8 cellular contexts compared by ENCODE assay signal in genomic region chr14:105314287-105315185, GRCh38. TPM values are rescaled to one million over a fixed set of nuclear protein-coding genes. Genes with fewer than 3 reads are reported as not detected.
DNase-seq lines count a peak whose midpoint lies in the region; ATAC-seq, FAIRE-seq and TF ChIP-seq lines count a peak whose summit lies in the region.

TSS of gene PACS2 (plus strand) at chr14:105314748. CDS start at chr14:105314919, 171 bp downstream.

- no peaks in the 10 kb centered on the region for H3K36me3 ChIP-seq in MM.1S (replicated peaks; ENCODE audit: insufficient read depth, low read length)
- H3K36me3 ChIP-seq in cardiac muscle cell: no peaks in the 10 kb centered on the region
- H3K36me3 ChIP-seq in trophoblast cell (ENCODE audit: control insufficient read depth in 1 of 2, insufficient read depth in 2 of 2, low read length in 2 of 2): no peaks in the 10 kb centered on the region
- no peaks in the 10 kb centered on the region for H3K36me3 ChIP-seq in upper lobe of right lung

- peak within 1 kb of the TSS; percentile 83 for H3K4ac ChIP-seq in trophoblast cell (ENCODE audit: low read depth, low read length)

- DNase-seq in GDM1 (lab: John Stamatoyannopoulos, UW): peak; percentile 84
- DNase-seq in H54 (ENCODE audit: insufficient read length, low spot score): peak; percentile 99
- peak; percentile 79 for DNase-seq in MM.1S
- DNase-seq in SW480 (ENCODE audit: low spot score): peak; percentile 79
- DNase-seq in activated naive CD8-positive, alpha-beta T cell treated with anti-CD3 and anti-CD28 coated beads, Interleukin-2, amount 50 U/mL, for 24 hours: peak; percentile 77
- DNase-seq in cardiac muscle cell (ENCODE audit: low read depth in 1 of 2, low spot score in 1 of 2): peak; percentile 92 to 94
- DNase-seq in trophoblast cell: peak; percentile 67 to 94
- peak; percentile 87 for DNase-seq in upper lobe of right lung

- peaks cover 37% of the 10 kb centered on the region for H3K4me1 Mint-ChIP-seq in activated naive CD8-positive, alpha-beta T cell treated with anti-CD3 and anti-CD28 coated beads, Interleukin-2, amount 50 U/mL, for 24 hours

- peak within 1 kb of the TSS; percentile 99 for H4K8ac ChIP-seq in trophoblast cell (ENCODE audit: low read depth, low read length)

- no peak within 1 kb of the TSS for H3K23ac ChIP-seq in trophoblast cell (ENCODE audit: low read length)

- no peaks in the 10 kb centered on the region for H4K20me1 ChIP-seq in MM.1S (ENCODE audit: insufficient read depth, low read length)

- no peaks in the 10 kb centered on the region for H3K36me3 Mint-ChIP-seq in activated naive CD8-positive, alpha-beta T cell treated with anti-CD3 and anti-CD28 coated beads, Interleukin-2, amount 50 U/mL, for 24 hours (ENCODE audit: low read depth)

- no peaks in the 10 kb centered on the region for H3K9me3 ChIP-seq in MM.1S (replicated peaks; ENCODE audit: insufficient read depth, low read length)
- no peaks in the 10 kb centered on the region for H3K9me3 ChIP-seq in cardiac muscle cell (ENCODE audit: low read depth)
- peaks cover 1% of the 10 kb centered on the region for H3K9me3 ChIP-seq in trophoblast cell (ENCODE audit: insufficient read depth, low read depth, low read length)
- H3K9me3 ChIP-seq in upper lobe of right lung: no peaks in the 10 kb centered on the region

- H3K27me3 ChIP-seq in MM.1S (replicated peaks; ENCODE audit: insufficient read depth, low read length): no peaks in the 10 kb centered on the region
- no peaks in the 10 kb centered on the region for H3K27me3 ChIP-seq in cardiac muscle cell
- H3K27me3 ChIP-seq in trophoblast cell (ENCODE audit: insufficient read depth, low read length): no peaks in the 10 kb centered on the region
- H3K27me3 ChIP-seq in upper lobe of right lung: no peaks in the 10 kb centered on the region

- H4K91ac ChIP-seq in trophoblast cell (ENCODE audit: low read depth, low read length): peak within 1 kb of the TSS; percentile 93

- peak; percentile 65 for ATAC-seq in activated naive CD8-positive, alpha-beta T cell treated with anti-CD3 and anti-CD28 coated beads, Interleukin-2, amount 50 U/mL, for 24 hours
- ATAC-seq in upper lobe of right lung: peak; percentile 91

- FAIRE-seq in H54 (lab: Jason Lieb, UNC): no peak

- H3K27ac Mint-ChIP-seq in activated naive CD8-positive, alpha-beta T cell treated with anti-CD3 and anti-CD28 coated beads, Interleukin-2, amount 50 U/mL, for 24 hours: peak within 1 kb of the TSS; percentile 67

- H4K12ac ChIP-seq in trophoblast cell (ENCODE audit: low read depth, low read length): peak within 1 kb of the TSS; percentile 88

- peak within 1 kb of the TSS; percentile 82 for H3K4me2 ChIP-seq in MM.1S (ENCODE audit: low read depth, low read length)
- H3K4me2 ChIP-seq in trophoblast cell (ENCODE audit: low read length): peak within 1 kb of the TSS; percentile 91

- 0 out of 2 replicates have a peak, but pooled peaks have one; percentile 33 for TF ChIP-seq POLR2A in H54 (IDR thresholded peaks at IDR 0.05; ENCODE audit: low read depth, low read length)

- TF ChIP-seq CTCF in MM.1S (IDR thresholded peaks at IDR 0.05; ENCODE audit: low read length) (no peak), cardiac muscle cell (IDR thresholded peaks at IDR 0.05; ENCODE audit: low read depth, low read length) (no peak), upper lobe of right lung (IDR thresholded peaks at IDR 0.05) (no peak)

- H3K18ac ChIP-seq in trophoblast cell (ENCODE audit: low read length): peak within 1 kb of the TSS; percentile 81

- intact Hi-C loops in upper lobe of right lung (cut with DNase I): no loop called here

- H3K4me3 Mint-ChIP-seq in activated naive CD8-positive, alpha-beta T cell treated with anti-CD3 and anti-CD28 coated beads, Interleukin-2, amount 50 U/mL, for 24 hours: peak within 1 kb of the TSS; percentile 80

- WGBS in trophoblast cell (ENCODE audit: extremely low coverage, insufficient coverage, insufficient read length): no CpG with 5 or more reads among the region's 160 CpGs

- no peaks in the 10 kb centered on the region for H3K9me2 ChIP-seq in MM.1S (replicated peaks; ENCODE audit: insufficient read depth, low read length)

- H2BK120ac ChIP-seq in trophoblast cell (ENCODE audit: insufficient read depth, low read length, poor library complexity): peak within 1 kb of the TSS; percentile 39

- peaks cover 7% of the 10 kb centered on the region for H3K79me1 ChIP-seq in trophoblast cell (ENCODE audit: low read length)

- H3K79me2 ChIP-seq in MM.1S (ENCODE audit: low read length) (peaks cover 12% of the 10 kb centered on the region; the same call in 1 of the 2 replicates), trophoblast cell (ENCODE audit: control insufficient read depth, insufficient read depth, low read length, poor library complexity) (peaks cover 8% of the 10 kb centered on the region)

- H2AK5ac ChIP-seq in trophoblast cell (ENCODE audit: low read length): peak within 1 kb of the TSS; percentile 55

- H3K9ac ChIP-seq in MM.1S (ENCODE audit: low read length) (peak within 1 kb of the TSS; percentile 45; the same call in 1 of the 2 replicates), trophoblast cell (ENCODE audit: low read length) (peak within 1 kb of the TSS; percentile 82)

- H2AFZ ChIP-seq in MM.1S (ENCODE audit: low read length): peak within 1 kb of the TSS; percentile 74
- peak within 1 kb of the TSS; percentile 94 for H2AFZ ChIP-seq in trophoblast cell (ENCODE audit: insufficient read depth, low read length, poor library complexity)

- H3K4me3 ChIP-seq in MM.1S (ENCODE audit: low read length): peak within 1 kb of the TSS; percentile 63
- H3K4me3 ChIP-seq in cardiac muscle cell: peak within 1 kb of the TSS; percentile 62
- peak within 1 kb of the TSS; percentile 82 for H3K4me3 ChIP-seq in trophoblast cell (ENCODE audit: low read depth, low read length)
- peak within 1 kb of the TSS; percentile 73 for H3K4me3 ChIP-seq in upper lobe of right lung

- H3K27ac ChIP-seq in MM.1S (ENCODE audit: low read length) (peak within 1 kb of the TSS; percentile 6; the same call in 1 of the 2 replicates), cardiac muscle cell (peak within 1 kb of the TSS; percentile 49), trophoblast cell (ENCODE audit: low read depth, low read length) (peak within 1 kb of the TSS; percentile 14), upper lobe of right lung (peak within 1 kb of the TSS; percentile 90)

- H3K27me3 Mint-ChIP-seq in activated naive CD8-positive, alpha-beta T cell treated with anti-CD3 and anti-CD28 coated beads, Interleukin-2, amount 50 U/mL, for 24 hours: no peaks in the 10 kb centered on the region

- H3K4me1 ChIP-seq in MM.1S (ENCODE audit: low read length) (no peaks in the 10 kb centered on the region), cardiac muscle cell (ENCODE audit: low read depth) (peaks cover 9% of the 10 kb centered on the region), trophoblast cell (ENCODE audit: control insufficient read depth in 1 of 2, insufficient read depth in 2 of 2, low read length in 2 of 2) (peaks cover 18 to 20% of the 10 kb centered on the region in 2 experiments), upper lobe of right lung (peaks cover 30% of the 10 kb centered on the region)

- H3F3A ChIP-seq in MM.1S (ENCODE audit: insufficient read depth, low read length): no peaks in the 10 kb centered on the region

- no peaks in the 10 kb centered on the region for H3K9me3 Mint-ChIP-seq in activated naive CD8-positive, alpha-beta T cell treated with anti-CD3 and anti-CD28 coated beads, Interleukin-2, amount 50 U/mL, for 24 hours

- H3K14ac ChIP-seq in trophoblast cell (ENCODE audit: low read length): peak within 1 kb of the TSS; percentile 95

- H2BK12ac ChIP-seq in trophoblast cell (ENCODE audit: low read length): no peak within 1 kb of the TSS

- H2BK5ac ChIP-seq in trophoblast cell (ENCODE audit: low read depth, low read length, poor library complexity): peak within 1 kb of the TSS; percentile 50

RNA-seq across cellular contexts. Expression of gene PACS2, which starts in this region (rescaled TPM):
- 96.3 and 144 TPM in 2 replicates for total RNA-seq in cardiac muscle cell
- polyA plus RNA-seq in cardiac muscle cell: 66.1 and 79.1 TPM in 2 replicates
- polyA plus RNA-seq in trophoblast cell (2013): 36.7 and 36.9 TPM in 2 replicates
- total RNA-seq in upper lobe of right lung: 86.6 TPM

Comparison
In these comparisons a context has a peak if more than half of its experiments do, and no peak if none do; other contexts are left out.
1. Peak in every context shown above with its lines: DNase-seq, ATAC-seq, H3K4me3 ChIP-seq and H3K27ac ChIP-seq.
2. H3K27ac ChIP-seq: peak in every context shown above with its lines; median percentile 90 in upper lobe of right lung; 49 in cardiac muscle cell; 14 in trophoblast cell; 6 in MM.1S.